In the genomic region with DNA sequence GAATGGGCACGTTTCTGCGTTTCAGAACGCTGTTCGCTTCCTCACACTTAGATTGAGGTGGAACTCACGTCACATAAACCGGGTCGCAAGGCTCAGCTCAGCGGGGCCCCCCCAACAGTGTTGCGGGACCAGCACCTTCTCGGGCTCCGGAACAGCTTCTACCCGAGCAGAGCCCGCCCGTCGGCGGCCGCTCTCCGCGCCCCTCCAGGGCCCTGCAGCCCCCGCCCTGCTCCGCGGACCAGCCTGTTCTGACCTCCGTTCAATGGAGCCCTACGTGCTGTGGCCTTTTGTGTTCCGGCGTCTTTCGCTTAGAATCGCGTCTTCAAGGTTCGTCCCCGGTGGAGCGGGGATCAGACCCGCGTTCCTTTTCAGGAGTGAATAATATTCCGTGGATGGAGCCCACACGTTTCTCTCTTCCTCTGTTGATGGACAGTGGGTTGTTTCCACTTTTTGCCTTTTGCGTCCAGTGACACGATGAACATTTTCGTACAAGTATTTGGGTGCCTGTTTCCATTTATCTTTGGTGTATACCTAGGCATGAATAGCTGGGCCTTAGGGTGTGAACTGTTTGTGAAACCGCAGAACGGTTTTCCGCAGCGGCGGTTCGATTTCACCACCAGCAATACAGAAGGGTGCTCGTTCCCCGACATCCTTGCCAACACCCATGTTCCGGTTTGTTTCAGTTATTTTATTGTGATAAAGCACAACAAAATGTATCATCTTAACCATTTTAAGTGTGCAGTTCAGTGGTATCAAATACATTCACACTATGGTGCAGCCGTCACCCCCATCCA, we compare ENCODE assay signal across 11 cellular contexts. TPM values are rescaled to one million over a fixed set of nuclear protein-coding genes. Genes with fewer than 3 reads are reported as not detected.
A peak's percentile ranks its signal among the peaks of the same experiment; 100 is the strongest.
DNase-seq lines count a peak whose midpoint lies in the region; ATAC-seq, FAIRE-seq and TF ChIP-seq lines count a peak whose summit lies in the region.
"Had no signal": no experiment of that assay in that cellular context is flagged by ENCODE, and none has a peak within 500 bp of the region (broad histone marks: within the 10 kb centered on the region; RNA-seq: fewer than 3 reads in every experiment).

No MANE protein-coding gene starts in this region.

- peak overlapping the region; percentile 30 for H3K4me3 Mint-ChIP-seq in activated naive CD8-positive, alpha-beta T cell treated with anti-CD3 and anti-CD28 coated beads, Interleukin-2, amount 10 ng/mL, durations not matched to agents 7 days and 5 days

- POLR2A ChIA-PET in activated naive CD8-positive, alpha-beta T cell treated with anti-CD3 and anti-CD28 coated beads, Interleukin-2, amount 10 ng/mL, durations not matched to agents 7 days and 5 days (lab: Charles Lee), result no interaction called here

- H3K4me1 Mint-ChIP-seq in activated naive CD8-positive, alpha-beta T cell treated with anti-CD3 and anti-CD28 coated beads, Interleukin-2, amount 10 ng/mL, durations not matched to agents 7 days and 5 days, result peaks cover 6% of the 10 kb centered on the region

- H3K27me3 Mint-ChIP-seq in activated naive CD8-positive, alpha-beta T cell treated with anti-CD3 and anti-CD28 coated beads, Interleukin-2, amount 10 ng/mL, durations not matched to agents 7 days and 5 days, result peaks cover 43% of the 10 kb centered on the region

- H3K27me3 ChIP-seq in lower lobe of right lung (ENCODE audit: low read depth) (peaks cover 53% of the 10 kb centered on the region), thoracic aorta (replicated peaks; ENCODE audit: insufficient read depth) (peaks cover 10% of the 10 kb centered on the region)

- no peak overlapping the region for H3K27ac Mint-ChIP-seq in activated naive CD8-positive, alpha-beta T cell treated with anti-CD3 and anti-CD28 coated beads, Interleukin-2, amount 10 ng/mL, durations not matched to agents 7 days and 5 days

- no peak for FAIRE-seq in GM19239 (lab: Jason Lieb, UNC)

- DNase-seq in Right ventricle myocardium superior (peak; percentile 14), Right ventricle myocardium inferior (ENCODE audit: missing footprints) (no peak), lower lobe of right lung (peak; percentile 41), thoracic aorta (ENCODE audit: low spot score) (no peak), AG08396 (ENCODE audit: low spot score) (no peak), GM19239 (ENCODE audit: insufficient read length, low spot score) (no peak)
- no peak for DNase-seq in activated naive CD8-positive, alpha-beta T cell treated with anti-CD3 and anti-CD28 coated beads, Interleukin-2, amount 10 ng/mL, durations not matched to agents 7 days and 5 days
- no peak for DNase-seq in stimulated activated CD4-positive, alpha-beta T cell treated with anti-CD3 and anti-CD28 coated beads, Interleukin-15, amount 100 ng/mL, for 24 hours

- H3K9me3 Mint-ChIP-seq in activated naive CD8-positive, alpha-beta T cell treated with anti-CD3 and anti-CD28 coated beads, Interleukin-2, amount 10 ng/mL, durations not matched to agents 7 days and 5 days, result no peaks in the 10 kb centered on the region

- H3K27ac ChIP-seq in lower lobe of right lung, result no peak overlapping the region
- H3K27ac ChIP-seq in thoracic aorta, result no peak overlapping the region
- H3K27ac ChIP-seq: BLaER1 treated with 17β-estradiol and CSF1 and Interleukin-3, amounts not matched to agents 10 nM and 100 nM; KMS-11 had no signal

- intact Hi-C loops in Right ventricle myocardium superior (cut with DNase I), result no loop called here
- intact Hi-C loops in Right ventricle myocardium inferior (cut with DNase I), result no loop called here
- intact Hi-C loops in lower lobe of right lung (cut with DNase I), result no loop called here

- peaks cover 21% of the 10 kb centered on the region for H3K4me1 ChIP-seq in lower lobe of right lung
- H3K4me1 ChIP-seq in thoracic aorta (ENCODE audit: control insufficient read depth in 1 of 2, low read depth in 2 of 2), result peaks cover 9 to 10% of the 10 kb centered on the region in 2 donors

- H3K36me3 ChIP-seq in lower lobe of right lung (no peaks in the 10 kb centered on the region), thoracic aorta (no peaks in the 10 kb centered on the region)
- H3K36me3 ChIP-seq: BLaER1 treated with 17β-estradiol and CSF1 and Interleukin-3, amounts not matched to agents 10 nM and 100 nM had no signal

- H3K36me3 Mint-ChIP-seq in activated naive CD8-positive, alpha-beta T cell treated with anti-CD3 and anti-CD28 coated beads, Interleukin-2, amount 10 ng/mL, durations not matched to agents 7 days and 5 days, result no peaks in the 10 kb centered on the region

- ATAC-seq in Right ventricle myocardium superior (ENCODE audit: poor library complexity) (no peak), Right ventricle myocardium inferior (no peak), lower lobe of right lung (no peak), thoracic aorta (ENCODE audit: insufficient number of reproducible peaks, low FRiP score, low read depth) (no peak)
- ATAC-seq in activated naive CD8-positive, alpha-beta T cell treated with anti-CD3 and anti-CD28 coated beads, Interleukin-2, amount 10 ng/mL, durations not matched to agents 7 days and 5 days (ENCODE audit: low read depth), result no peak

- H3K4me3 ChIP-seq in lower lobe of right lung (peak overlapping the region; percentile 27), thoracic aorta (peak overlapping the region; percentile 51)

- TF ChIP-seq CTCF in lower lobe of right lung (IDR thresholded peaks at IDR 0.05) (no peak), thoracic aorta (IDR thresholded peaks at IDR 0.05) (no peak)

- H3K9me3 ChIP-seq in lower lobe of right lung (no peaks in the 10 kb centered on the region), thoracic aorta (no peaks in the 10 kb centered on the region)

RNA-seq across cellular contexts. Expression of a gene that starts 2.3 kb away (rescaled TPM):
- total RNA-seq in Right ventricle myocardium superior (not detected), Right ventricle myocardium inferior (not detected), lower lobe of right lung (132 TPM), thoracic aorta (under 1 TPM in 1 of 2 donors, not detected in 1; 0.81 TPM)
- total RNA-seq in activated naive CD8-positive, alpha-beta T cell treated with anti-CD3 and anti-CD28 coated beads, Interleukin-2, amount 10 ng/mL, durations not matched to agents 7 days and 5 days, result under 1 TPM; 0.25 to 0.34 TPM
- total RNA-seq: glomerular endothelial cell had no signal

RNA-seq across cellular contexts. Expression of a gene that starts 14.9 kb away (rescaled TPM):
- total RNA-seq in Right ventricle myocardium superior (9.9 TPM), Right ventricle myocardium inferior (6.9 TPM), lower lobe of right lung (9.7 TPM), thoracic aorta (10 to 100 TPM; 17.1 to 27.2 TPM)
- 10 to 100 TPM in 1 of 2 experiments, 1 to 10 TPM in 1; 9.0 to 10.4 TPM for total RNA-seq in activated naive CD8-positive, alpha-beta T cell treated with anti-CD3 and anti-CD28 coated beads, Interleukin-2, amount 10 ng/mL, durations not matched to agents 7 days and 5 days

RNA-seq across cellular contexts. Expression of a gene that starts 31.1 kb away (rescaled TPM):
- total RNA-seq in Right ventricle myocardium superior, result not detected
- total RNA-seq in Right ventricle myocardium inferior, result not detected
- not detected for total RNA-seq in activated naive CD8-positive, alpha-beta T cell treated with anti-CD3 and anti-CD28 coated beads, Interleukin-2, amount 10 ng/mL, durations not matched to agents 7 days and 5 days
- 0.50 TPM for total RNA-seq in lower lobe of right lung
- total RNA-seq in thoracic aorta, result 1 to 10 TPM in 1 of 2 donors, not detected in 1; 1.4 TPM

Comparison
In these comparisons a context has a peak if more than half of its experiments do, and no peak if none do; other contexts are left out.
1. DNase-seq: peak in Right ventricle myocardium superior (single experiment) and lower lobe of right lung (single experiment); none in Right ventricle myocardium inferior (single experiment), activated naive CD8-positive, alpha-beta T cell treated with anti-CD3 and anti-CD28 coated beads, Interleukin-2, amount 10 ng/mL, durations not matched to agents 7 days and 5 days (single experiment), thoracic aorta (single experiment), stimulated activated CD4-positive, alpha-beta T cell treated with anti-CD3 and anti-CD28 coated beads, Interleukin-15, amount 100 ng/mL, for 24 hours (single experiment), AG08396 (single experiment) and GM19239 (single experiment).
2. RNA of a gene that starts 2.3 kb away (total RNA-seq): 132 TPM in lower lobe of right lung (single experiment); 0.81 TPM in thoracic aorta, 0.25 to 0.34 TPM in activated naive CD8-positive, alpha-beta T cell treated with anti-CD3 and anti-CD28 coated beads, Interleukin-2, amount 10 ng/mL, durations not matched to agents 7 days and 5 days, not detected in Right ventricle myocardium superior (single experiment) and not detected in Right ventricle myocardium inferior (single experiment); every median in the first group is over 10 times any median in the second.